8 cellular contexts compared by ENCODE assay signal in the genomic region with DNA sequence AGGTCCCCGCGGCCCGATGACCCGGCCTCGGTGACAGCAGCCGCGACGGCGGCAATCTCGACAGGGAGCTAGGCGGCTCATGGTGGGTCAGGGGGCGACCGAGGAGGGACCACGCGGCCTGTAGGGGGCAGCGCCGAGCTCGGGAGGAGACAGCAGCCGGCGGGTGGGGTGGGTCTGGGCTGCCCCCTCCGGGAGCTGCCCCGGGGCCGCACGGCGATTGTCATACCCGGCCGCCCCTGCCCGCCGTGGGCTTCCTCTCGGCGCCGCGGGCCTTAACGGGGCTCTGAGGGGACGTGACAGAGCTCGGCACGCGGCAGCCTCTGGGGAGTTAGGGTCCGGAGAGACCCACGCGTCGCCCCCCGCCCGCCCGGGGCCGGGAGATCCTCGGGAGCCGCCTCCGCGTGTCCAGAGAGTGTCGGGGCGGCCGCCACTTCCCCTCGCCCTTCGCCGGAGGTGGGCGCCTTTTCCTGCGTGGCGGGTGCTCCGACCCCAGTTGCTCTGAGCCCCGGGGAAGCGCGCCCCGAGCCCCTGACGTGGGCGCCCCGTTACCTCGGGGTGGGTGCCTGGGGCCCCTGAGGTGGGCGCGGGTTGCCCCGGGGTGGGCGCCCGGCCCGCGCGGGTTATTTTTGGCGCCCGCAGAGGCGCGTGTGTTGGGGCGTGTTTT. TPM values are rescaled to one million over a fixed set of nuclear protein-coding genes. Genes with fewer than 3 reads are reported as not detected.
DNase-seq lines count a peak whose midpoint lies in the region; ATAC-seq lines count a peak whose summit lies in the region.

No MANE protein-coding gene starts in this region.

- peak overlapping the region; percentile 93 for H3K4me3 Mint-ChIP-seq in activated CD4-positive, alpha-beta memory T cell treated with anti-CD3 and anti-CD28 coated beads for 36 hours
- H3K4me3 Mint-ChIP-seq in effector memory CD8-positive, alpha-beta T cell, result peak overlapping the region; percentile 94 to 99

- in situ Hi-C loops in KBM-7 (cut with MboI; ENCODE audit: low pct_unique_long_range_greater_than_20kb, low sequenced_read_pairs), result no loop called here

- peaks cover 8% of the 10 kb centered on the region for H3K36me3 Mint-ChIP-seq in activated CD4-positive, alpha-beta memory T cell treated with anti-CD3 and anti-CD28 coated beads for 36 hours
- H3K36me3 Mint-ChIP-seq in effector memory CD8-positive, alpha-beta T cell (ENCODE audit: insufficient read depth), result peaks cover 28% of the 10 kb centered on the region

- DNase-seq in D341Med (ENCODE audit: low spot score) (peak; percentile 92), KBM-7 (peak; percentile 71), H4 (ENCODE audit: low spot score) (no peak)
- DNase-seq in activated CD4-positive, alpha-beta memory T cell treated with anti-CD3 and anti-CD28 coated beads for 36 hours, result peak; percentile 84
- peak; percentile 46 to 60 (median 55) for DNase-seq in effector memory CD8-positive, alpha-beta T cell
- peak; percentile 56 for DNase-seq in stimulated activated CD8-positive, alpha-beta memory T cell treated with anti-CD3 and anti-CD28 coated beads, Interleukin-7, amount 100 ng/mL, for 24 hours (ENCODE audit: low read depth)

- intact Hi-C loops in activated CD4-positive, alpha-beta memory T cell treated with anti-CD3 and anti-CD28 coated beads for 36 hours (cut with micrococcal nuclease), result loop anchor here (1.0 to 10.0 kb wide), 4 partner anchors 349 to 1561 kb away; a partner anchor contains a TSS

- CTCF ChIA-PET in activated CD4-positive, alpha-beta memory T cell treated with anti-CD3 and anti-CD28 coated beads for 36 hours (lab: Charles Lee), result interaction anchor here (0.6 to 2.8 kb wide), 40 partner anchors 10 to 1509 kb away, joined by 3 to 25 read pairs (median 4); a partner anchor contains a TSS

- peaks cover 33% of the 10 kb centered on the region for H3K4me1 ChIP-seq in mononuclear cell (ENCODE audit: insufficient read depth, low read length)

- H3K9me3 ChIP-seq in mononuclear cell (ENCODE audit: low read depth, low read length), result no peaks in the 10 kb centered on the region

- peak; percentile 27 for ATAC-seq in GM21526 (IDR thresholded peaks at IDR 0.05; ENCODE audit: low FRiP score, unreplicated experiment)
- ATAC-seq in effector memory CD8-positive, alpha-beta T cell (replicated peaks), result peak; percentile 31

- peaks cover 23% of the 10 kb centered on the region for H3K4me1 Mint-ChIP-seq in activated CD4-positive, alpha-beta memory T cell treated with anti-CD3 and anti-CD28 coated beads for 36 hours (ENCODE audit: low read depth)
- H3K4me1 Mint-ChIP-seq in effector memory CD8-positive, alpha-beta T cell (ENCODE audit: low read depth in 2 of 2), result peaks cover 26 to 32% of the 10 kb centered on the region in 2 donors

- H3K27ac Mint-ChIP-seq in activated CD4-positive, alpha-beta memory T cell treated with anti-CD3 and anti-CD28 coated beads for 36 hours, result peak overlapping the region; percentile 93
- H3K27ac Mint-ChIP-seq in effector memory CD8-positive, alpha-beta T cell, result peak overlapping the region; percentile 97 to 99

- H3K27me3 Mint-ChIP-seq in activated CD4-positive, alpha-beta memory T cell treated with anti-CD3 and anti-CD28 coated beads for 36 hours, result no peaks in the 10 kb centered on the region
- H3K27me3 Mint-ChIP-seq in effector memory CD8-positive, alpha-beta T cell, result no peaks in the 10 kb centered on the region

- H3K9me3 Mint-ChIP-seq in activated CD4-positive, alpha-beta memory T cell treated with anti-CD3 and anti-CD28 coated beads for 36 hours, result no peaks in the 10 kb centered on the region
- H3K9me3 Mint-ChIP-seq in effector memory CD8-positive, alpha-beta T cell, result no peaks in the 10 kb centered on the region

- no peaks in the 10 kb centered on the region for H3K27me3 ChIP-seq in mononuclear cell (ENCODE audit: insufficient read depth, low read length)

- POLR2A ChIA-PET in activated CD4-positive, alpha-beta memory T cell treated with anti-CD3 and anti-CD28 coated beads for 36 hours (lab: Charles Lee), result interaction anchor here (0.7 to 1.5 kb wide), 6 partner anchors 10 to 298 kb away, joined by 3 to 9 read pairs (median 3); no protein-coding TSS in a partner anchor

- H3K4me3 ChIP-seq in mononuclear cell (ENCODE audit: low read length), result peak overlapping the region; percentile 93

RNA-seq across cellular contexts. Expression of a gene that starts 0.5 kb away (rescaled TPM):
- total RNA-seq in activated CD4-positive, alpha-beta memory T cell treated with anti-CD3 and anti-CD28 coated beads for 36 hours, result 10 to 100 TPM; 16.7 to 17.1 TPM
- 73.6 TPM for total RNA-seq in mononuclear cell
- total RNA-seq in H4 (2014; rRNA removed; shearing (Covaris generic)), result 5.8 and 5.9 TPM in 2 replicates
